5 cellular contexts compared by ENCODE assay signal in genomic region chr5:177977600-177977999, GRCh38. TPM values are rescaled to one million over a fixed set of nuclear protein-coding genes. Genes with fewer than 3 reads are reported as not detected.
"Had no signal": no experiment of that assay in that cellular context is flagged by ENCODE, and none has a peak within 500 bp of the region (broad histone marks: within the 10 kb centered on the region; RNA-seq: fewer than 3 reads in every experiment).

No MANE protein-coding gene starts in this region.

RNA-seq across cellular contexts. Expression of gene PROP1, which starts 18.4 kb away (rescaled TPM):
- total RNA-seq: HepG2, HT-29, HT1080, IMR-90, K562 had no signal
